Comparison of ENCODE assay signal across 17 cellular contexts in genomic region chr5:178309271-178310008, GRCh38.
DNase-seq lines count a peak whose midpoint lies in the region; ATAC-seq and TF ChIP-seq lines count a peak whose summit lies in the region.
"Had no signal": no experiment of that assay in that cellular context is flagged by ENCODE, and none has a peak within 500 bp of the region (broad histone marks: within the 10 kb centered on the region; RNA-seq: fewer than 3 reads in every experiment).

No MANE protein-coding gene starts in this region.

- RAD21 ChIA-PET in HCT116 (lab: Charles Lee; ENCODE audit: low non-redundant PET in 1 of 2, low total read pairs in 2 of 2, uncharacterized antibody in 2 of 2, unreplicated experiment in 2 of 2) = no interaction called here

- no peaks in the 10 kb centered on the region for H3K9me2 ChIP-seq in HCT116 (ENCODE audit: insufficient read depth)

- H3K9ac ChIP-seq in HCT116 (ENCODE audit: low read length) (no peak overlapping the region), liver (ENCODE audit: low read depth in 1 of 2, low read length in 2 of 2) (no peak overlapping the region)

- no peaks in the 10 kb centered on the region for H3K4me1 Mint-ChIP-seq in stimulated activated memory B cell treated with anti-CD40 and anti-IgM and Interleukin-4, amounts not matched to agents 10 μg/mL and 1 μg/mL and 100 μg/mL, for 72 hours
- H3K4me1 Mint-ChIP-seq: CD4-positive, CD25-positive, alpha-beta regulatory T cell had no signal

- H3K4me3 ChIP-seq in HCT116 (replicated peaks in 1 of 2; ENCODE audit: low read depth in 1 of 2, low read length in 2 of 2) (no peak overlapping the region), coronary artery (no peak overlapping the region), liver (ENCODE audit: low read depth in 1 of 3, low read length in 3 of 3) (no peak overlapping the region), HAP-1 (no peak overlapping the region), MG63 (no peak overlapping the region)

- H3K4me2 ChIP-seq in HCT116 (ENCODE audit: low read length) = no peak overlapping the region

- H3K27me3 Mint-ChIP-seq in stimulated activated memory B cell treated with anti-CD40 and anti-IgM and Interleukin-4, amounts not matched to agents 10 μg/mL and 1 μg/mL and 100 μg/mL, for 72 hours = peaks cover 18% of the 10 kb centered on the region
- H3K27me3 Mint-ChIP-seq: dendritic cell treated with granulocyte-macrophage colony-stimulating factor and Interleukin-4, amounts not matched to agents 40 ng/mL and 50 ng/mL, for 4 days had no signal

- ATAC-seq in HCT116 (0 out of 2 replicates have a peak, but pooled peaks have one; percentile 15), HG02840 (IDR thresholded peaks at IDR 0.05; ENCODE audit: low FRiP score, unreplicated experiment) (no peak)
- peak; percentile 13 for ATAC-seq in stimulated activated memory B cell treated with anti-CD40 and anti-IgM and Interleukin-4, amounts not matched to agents 10 μg/mL and 1 μg/mL and 100 μg/mL, for 72 hours
- ATAC-seq: activated CD8-positive, alpha-beta T cell treated with anti-CD3 and anti-CD28 coated beads, Interleukin-2, amount 10 ng/mL, durations not matched to agents 7 days and 5 days had no signal

- POLR2A ChIA-PET in HCT116 (lab: Charles Lee) = interaction anchor here (0.6 kb wide), 1 partner anchor 18 kb away, joined by 3 read pairs; no protein-coding TSS in a partner anchor

- H3K27me3 ChIP-seq in HCT116 (ENCODE audit: insufficient read depth, low read length) (no peaks in the 10 kb centered on the region), liver (ENCODE audit: control insufficient read depth in 4 of 4, insufficient read depth in 4 of 4, low read length in 3 of 4) (no peaks in the 10 kb centered on the region), HAP-1 (ENCODE audit: low read depth) (no peaks in the 10 kb centered on the region), MG63 (no peaks in the 10 kb centered on the region)
- H3K27me3 ChIP-seq: neutrophil had no signal

- DNase-seq in HCT116 (ENCODE audit: low read depth, low spot score) (no peak), coronary artery (ENCODE audit: low spot score) (peak; percentile 73), HAP-1 (ENCODE audit: low spot score in 2 of 2) (no peak), MG63 (no peak)
- DNase-seq: activated CD4-positive, CD25-positive, alpha-beta regulatory T cell; activated CD8-positive, alpha-beta T cell treated with anti-CD3 and anti-CD28 coated beads, Interleukin-2, amount 10 ng/mL, durations not matched to agents 7 days and 5 days; activated T-cell treated with anti-CD3 and anti-CD28 coated beads, Interleukin-2, amount 50 U/mL, for 1 hour; CD4-positive, CD25-positive, alpha-beta regulatory T cell; H9; NCI-H1694 treated with DMSO at 0.1 percent for 48 hours; NCI-H69; T1000 had no signal

- no peak for TF ChIP-seq RAD21 in HCT116 (IDR thresholded peaks at IDR 0.05; ENCODE audit: low read depth)
- peak; percentile 28 to 72 for TF ChIP-seq RAD21 in liver (IDR thresholded peaks at IDR 0.05)

- no peak overlapping the region for H2AFZ ChIP-seq in HCT116 (ENCODE audit: low read depth, low read length, poor library complexity, severe bottlenecking)

- peaks cover 4% of the 10 kb centered on the region for H3K9me3 Mint-ChIP-seq in stimulated activated memory B cell treated with anti-CD40 and anti-IgM and Interleukin-4, amounts not matched to agents 10 μg/mL and 1 μg/mL and 100 μg/mL, for 72 hours
- H3K9me3 Mint-ChIP-seq: H9 had no signal

- H3K27ac ChIP-seq in HCT116 (ENCODE audit: low read depth, low read length) (no peak overlapping the region), coronary artery (no peak overlapping the region), liver (ENCODE audit: low read depth in 1 of 2, low read length in 2 of 2) (no peak overlapping the region)
- H3K27ac ChIP-seq: neutrophil had no signal

- intact Hi-C loops in HCT116 (cut with micrococcal nuclease) = no loop called here

- CTCF ChIA-PET in HCT116 (lab: Charles Lee) = no interaction called here

- in situ Hi-C loops in HAP-1 (cut with MboI; ENCODE audit: low sequenced_read_pairs) = no loop called here

- TF ChIP-seq CTCF in HCT116 (IDR thresholded peaks at IDR 0.05 in 2 of 3, conservative IDR thresholded peaks at IDR 0.05 in 1 of 3; ENCODE audit: borderline replicate concordance in 1 of 3, insufficient read depth in 1 of 3, low read depth in 2 of 3, low read length in 2 of 3) (no peak), coronary artery (IDR thresholded peaks at IDR 0.05) (no peak), liver (IDR thresholded peaks at IDR 0.05; ENCODE audit: low read depth, low read length, missing input control) (no peak)

- no peaks in the 10 kb centered on the region for H4K20me1 ChIP-seq in HCT116 (ENCODE audit: insufficient read depth)

- H3K36me3 Mint-ChIP-seq in stimulated activated memory B cell treated with anti-CD40 and anti-IgM and Interleukin-4, amounts not matched to agents 10 μg/mL and 1 μg/mL and 100 μg/mL, for 72 hours = no peaks in the 10 kb centered on the region
- H3K36me3 Mint-ChIP-seq: CD4-positive, CD25-positive, alpha-beta regulatory T cell had no signal

- H3K4me3 Mint-ChIP-seq in stimulated activated memory B cell treated with anti-CD40 and anti-IgM and Interleukin-4, amounts not matched to agents 10 μg/mL and 1 μg/mL and 100 μg/mL, for 72 hours = no peak overlapping the region
- H3K4me3 Mint-ChIP-seq: activated CD8-positive, alpha-beta T cell treated with anti-CD3 and anti-CD28 coated beads, Interleukin-2, amount 10 ng/mL, durations not matched to agents 7 days and 5 days; CD4-positive, CD25-positive, alpha-beta regulatory T cell; dendritic cell treated with granulocyte-macrophage colony-stimulating factor and Interleukin-4, amounts not matched to agents 40 ng/mL and 50 ng/mL, for 4 days; H9 had no signal

- H3K9me3 ChIP-seq in HCT116 (ENCODE audit: control insufficient read depth in 1 of 2, insufficient read depth in 1 of 2, low read depth in 1 of 2, low read length in 2 of 2) (no peaks in the 10 kb centered on the region), liver (ENCODE audit: control insufficient read depth in 4 of 4, low read length in 3 of 4) (no peaks in the 10 kb centered on the region), HAP-1 (no peaks in the 10 kb centered on the region), MG63 (no peaks in the 10 kb centered on the region)
- H3K9me3 ChIP-seq: neutrophil had no signal

- no peak overlapping the region for H3K27ac Mint-ChIP-seq in stimulated activated memory B cell treated with anti-CD40 and anti-IgM and Interleukin-4, amounts not matched to agents 10 μg/mL and 1 μg/mL and 100 μg/mL, for 72 hours
- H3K27ac Mint-ChIP-seq: activated CD8-positive, alpha-beta T cell treated with anti-CD3 and anti-CD28 coated beads, Interleukin-2, amount 10 ng/mL, durations not matched to agents 7 days and 5 days; CD4-positive, CD25-positive, alpha-beta regulatory T cell; dendritic cell treated with granulocyte-macrophage colony-stimulating factor and Interleukin-4, amounts not matched to agents 40 ng/mL and 50 ng/mL, for 4 days had no signal

- 79% methylated on average over 17 of the region's 18 CpGs for WGBS in liver

- H3K4me1 ChIP-seq in HCT116 (ENCODE audit: control insufficient read depth in 1 of 2, insufficient read depth in 2 of 2, low read length in 2 of 2) = no peaks in the 10 kb centered on the region
- no peaks in the 10 kb centered on the region for H3K4me1 ChIP-seq in liver (ENCODE audit: control insufficient read depth in 4 of 4, insufficient read depth in 4 of 4, low read length in 3 of 4)
- no peaks in the 10 kb centered on the region for H3K4me1 ChIP-seq in HAP-1

- BruUV-seq in HCT116 (replicated peaks; lab: Mats Ljungman, UMichigan) = no TSS peak

- no peak for TF ChIP-seq POLR2A in HCT116 (IDR thresholded peaks at IDR 0.05; ENCODE audit: borderline replicate concordance, extremely low read depth, insufficient read depth, insufficient read length)

- no peaks in the 10 kb centered on the region for H3K36me3 ChIP-seq in HCT116 (ENCODE audit: control insufficient read depth in 1 of 2, insufficient read depth in 2 of 2, low read length in 2 of 2)
- H3K36me3 ChIP-seq in liver (ENCODE audit: control insufficient read depth in 4 of 4, insufficient read depth in 3 of 4, low read depth in 1 of 4, low read length in 3 of 4) = no peaks in the 10 kb centered on the region
- no peaks in the 10 kb centered on the region for H3K36me3 ChIP-seq in HAP-1 (replicated peaks)
- H3K36me3 ChIP-seq in MG63 = peaks cover 12% of the 10 kb centered on the region
- H3K36me3 ChIP-seq: neutrophil had no signal

- no peaks in the 10 kb centered on the region for H3K79me2 ChIP-seq in HCT116 (ENCODE audit: insufficient read depth, low read length)

TF ChIP-seq in HCT116, 20 proteins besides CTCF, POLR2A, EP300 and RAD21:
- TF ChIP-seq CEBPB (IDR thresholded peaks at IDR 0.05; ENCODE audit: low read depth) (no peak), JUND (IDR thresholded peaks at IDR 0.05) (no peak), POLR2AphosphoS5 (IDR thresholded peaks at IDR 0.05; ENCODE audit: low read depth, low read length) (no peak), MAX (IDR thresholded peaks at IDR 0.05) (no peak), SP1 (IDR thresholded peaks at IDR 0.05; ENCODE audit: low read depth) (no peak), EZH2 (IDR thresholded peaks at IDR 0.05) (no peak), TCF7L2 (IDR thresholded peaks at IDR 0.05; ENCODE audit: borderline replicate concordance, extremely low read depth, insufficient read depth, insufficient read length) (no peak)

TF ChIP-seq in liver, 16 proteins besides CTCF, POLR2A, EP300 and RAD21 (continues in another document):
- TF ChIP-seq HNF4G (IDR thresholded peaks at IDR 0.05) (no peak), GABPA (IDR thresholded peaks at IDR 0.05 in 1 of 2, conservative IDR thresholded peaks at IDR 0.05 in 1 of 2) (no peak), TAF1 (conservative IDR thresholded peaks at IDR 0.05) (no peak), FOXA2 (IDR thresholded peaks at IDR 0.05) (no peak), FOXA1 (IDR thresholded peaks at IDR 0.05) (no peak), YY1 (IDR thresholded peaks at IDR 0.05) (no peak), JUND (IDR thresholded peaks at IDR 0.05) (no peak), HNF4A (conservative IDR thresholded peaks at IDR 0.05) (no peak)
- TF ChIP-seq, protein P1, sequence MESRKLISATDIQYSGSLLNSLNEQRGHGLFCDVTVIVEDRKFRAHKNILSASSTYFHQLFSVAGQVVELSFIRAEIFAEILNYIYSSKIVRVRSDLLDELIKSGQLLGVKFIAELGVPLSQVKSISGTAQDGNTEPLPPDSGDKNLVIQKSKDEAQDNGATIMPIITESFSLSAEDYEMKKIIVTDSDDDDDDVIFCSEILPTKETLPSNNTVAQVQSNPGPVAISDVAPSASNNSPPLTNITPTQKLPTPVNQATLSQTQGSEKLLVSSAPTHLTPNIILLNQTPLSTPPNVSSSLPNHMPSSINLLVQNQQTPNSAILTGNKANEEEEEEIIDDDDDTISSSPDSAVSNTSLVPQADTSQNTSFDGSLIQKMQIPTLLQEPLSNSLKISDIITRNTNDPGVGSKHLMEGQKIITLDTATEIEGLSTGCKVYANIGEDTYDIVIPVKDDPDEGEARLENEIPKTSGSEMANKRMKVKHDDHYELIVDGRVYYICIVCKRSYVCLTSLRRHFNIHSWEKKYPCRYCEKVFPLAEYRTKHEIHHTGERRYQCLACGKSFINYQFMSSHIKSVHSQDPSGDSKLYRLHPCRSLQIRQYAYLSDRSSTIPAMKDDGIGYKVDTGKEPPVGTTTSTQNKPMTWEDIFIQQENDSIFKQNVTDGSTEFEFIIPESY (IDR thresholded peaks at IDR 0.05) = no peak
